In the genomic region with DNA sequence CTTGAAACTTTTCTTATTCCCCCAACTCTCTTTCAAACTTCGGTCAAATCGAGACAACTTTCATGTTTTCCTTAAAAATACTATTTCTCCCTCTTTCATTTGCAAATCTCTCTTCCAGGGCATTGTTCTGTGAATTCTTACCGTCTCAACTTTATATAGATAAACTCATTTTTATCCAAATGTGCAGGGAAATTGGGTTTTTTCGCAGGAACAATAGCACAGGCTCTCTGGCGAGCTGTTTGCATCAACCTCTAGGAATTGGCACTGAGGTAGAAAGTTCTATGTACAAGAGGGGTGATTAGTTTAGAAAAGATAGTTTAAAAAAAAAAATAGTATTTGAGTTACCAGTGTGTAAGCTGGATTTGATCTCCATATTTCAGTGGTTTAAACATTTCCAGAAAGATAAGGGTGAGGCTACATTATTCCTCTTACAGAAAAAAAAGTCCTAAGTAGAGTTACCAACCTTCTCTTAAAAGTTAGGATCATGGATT, we compare ENCODE assay signal across 1 cellular context.
TF ChIP-seq lines count a peak whose summit lies in the region.

No MANE protein-coding gene starts in this region.

TF ChIP-seq in WTC11, 78 proteins besides CTCF, POLR2A, EP300 and RAD21 (continued from another document):
- TF ChIP-seq, protein P1, sequence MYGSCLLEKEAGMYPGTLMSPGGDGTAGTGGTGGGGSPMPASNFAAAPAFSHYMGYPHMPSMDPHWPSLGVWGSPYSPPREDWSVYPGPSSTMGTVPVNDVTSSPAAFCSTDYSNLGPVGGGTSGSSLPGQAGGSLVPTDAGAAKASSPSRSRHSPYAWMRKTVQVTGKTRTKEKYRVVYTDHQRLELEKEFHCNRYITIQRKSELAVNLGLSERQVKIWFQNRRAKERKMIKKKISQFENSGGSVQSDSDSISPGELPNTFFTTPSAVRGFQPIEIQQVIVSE (CRISPR knock-in tag; IDR thresholded peaks at IDR 0.05; ENCODE audit: borderline replicate concordance): no peak
- TF ChIP-seq SP1 (CRISPR knock-in tag; conservative IDR thresholded peaks at IDR 0.05) (no peak), MYBL2 (CRISPR knock-in tag; IDR thresholded peaks at IDR 0.05) (no peak), IRF2 (CRISPR knock-in tag; IDR thresholded peaks at IDR 0.05; ENCODE audit: borderline replicate concordance, low read depth) (no peak), TP53 (CRISPR knock-in tag; IDR thresholded peaks at IDR 0.05) (no peak), ZNF416 (CRISPR knock-in tag; IDR thresholded peaks at IDR 0.05) (no peak)
TF ChIP-seq in WTC11: peak in this region for 0.
